ENCODE assay signal across 15 cellular contexts in the genomic region with DNA sequence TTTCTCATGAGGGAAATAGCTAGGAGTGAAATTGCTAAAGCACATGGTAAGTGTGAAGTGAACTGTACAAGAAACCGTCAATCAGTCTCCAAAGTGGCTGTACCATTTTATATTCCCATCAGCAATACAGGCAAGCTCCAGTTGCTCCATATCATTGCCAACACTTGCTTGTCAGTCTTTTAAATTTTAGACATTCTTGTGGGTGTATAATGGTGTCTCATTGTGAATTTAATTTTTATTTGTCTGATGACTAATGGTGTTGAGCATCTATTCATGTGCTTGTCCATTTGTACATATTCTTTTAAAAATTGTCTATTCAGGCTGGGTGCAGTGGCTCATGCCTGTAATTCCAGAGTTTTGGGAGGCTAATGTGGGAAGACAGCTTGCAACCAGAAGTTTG. TPM values are rescaled to one million over a fixed set of nuclear protein-coding genes. Genes with fewer than 3 reads are reported as not detected.
DNase-seq lines count a peak whose midpoint lies in the region; ATAC-seq and TF ChIP-seq lines count a peak whose summit lies in the region.
"Had no signal": no experiment of that assay in that cellular context is flagged by ENCODE, and none has a peak within 500 bp of the region (broad histone marks: within the 10 kb centered on the region; RNA-seq: fewer than 3 reads in every experiment).

No MANE protein-coding gene starts in this region.

- CTCF ChIA-PET in BJ (lab: Yijun Ruan, JAX) (interaction anchor here (0.7 to 1.5 kb wide), 3 partner anchors 18 to 343 kb away, joined by 3 to 4 read pairs (median 3); no protein-coding TSS in a partner anchor), PC-3 (lab: Charles Lee) (no interaction called here)

- intact Hi-C loops in PC-3 (cut with micrococcal nuclease), result loop anchor here (5.0 kb wide), 1 partner anchor 70 kb away; no protein-coding TSS in a partner anchor

- no peak for TF ChIP-seq CTCF in BJ (IDR thresholded peaks at IDR 0.05; ENCODE audit: insufficient read depth, low read depth, low read length)
- no peak for TF ChIP-seq CTCF in PC-3 (conservative IDR thresholded peaks at IDR 0.05; ENCODE audit: low read depth, low read length)
- no peak for TF ChIP-seq CTCF in fibroblast of mammary gland (conservative IDR thresholded peaks at IDR 0.05; ENCODE audit: control insufficient read depth, insufficient read depth, low read depth, low read length)
- TF ChIP-seq CTCF in retinal pigment epithelial cell (conservative IDR thresholded peaks at IDR 0.05; ENCODE audit: low read depth, low read length), result no peak
- TF ChIP-seq CTCF in coronary artery (IDR thresholded peaks at IDR 0.05), result no peak

- H3K4me2 ChIP-seq in PC-3 (ENCODE audit: low read length), result no peak overlapping the region
- H3K4me2 ChIP-seq: hepatocyte, PC-9 had no signal

- no peaks in the 10 kb centered on the region for H3K9me2 ChIP-seq in PC-3 (replicated peaks; ENCODE audit: low read length)

- no peaks in the 10 kb centered on the region for H4K20me1 ChIP-seq in PC-3 (ENCODE audit: low read length)

- ATAC-seq in PC-3, result peak; percentile 77
- no peak for ATAC-seq in GM18861 (IDR thresholded peaks at IDR 0.05; ENCODE audit: unreplicated experiment)

- H3K4me3 ChIP-seq in BJ (ENCODE audit: low read depth, low read length) (no peak overlapping the region), PC-3 (ENCODE audit: low read length) (no peak overlapping the region), fibroblast of mammary gland (ENCODE audit: control insufficient read depth, low read depth, low read length) (no peak overlapping the region), retinal pigment epithelial cell (ENCODE audit: low read length) (no peak overlapping the region), coronary artery (no peak overlapping the region)
- H3K4me3 ChIP-seq: hepatocyte, PC-9, stomach had no signal

- no peaks in the 10 kb centered on the region for H3K9me3 ChIP-seq in PC-3 (ENCODE audit: low read length)

- POLR2A ChIA-PET in BJ (lab: Charles Lee) (interaction anchor here (0.5 to 0.6 kb wide), 3 partner anchors 14 to 163 kb away, joined by 3 read pairs; no protein-coding TSS in a partner anchor), PC-3 (lab: Charles Lee; ENCODE audit: unreplicated experiment) (no interaction called here)

- peaks cover 24% of the 10 kb centered on the region for H3K4me1 ChIP-seq in PC-3 (ENCODE audit: insufficient read depth, low read length)
- H3K4me1 ChIP-seq: stomach had no signal

- H3K36me3 ChIP-seq in BJ (ENCODE audit: control insufficient read depth, insufficient read depth, low read length) (no peaks in the 10 kb centered on the region), PC-3 (ENCODE audit: low read depth, low read length) (no peaks in the 10 kb centered on the region)
- H3K36me3 ChIP-seq: stomach had no signal

- peak; percentile 91 for DNase-seq in BJ (ENCODE audit: low read depth)
- peak; percentile 82 for DNase-seq in PC-3
- peak; percentile 54 for DNase-seq in fibroblast of mammary gland (ENCODE audit: low read depth)
- DNase-seq in retinal pigment epithelial cell (ENCODE audit: low read depth), result peak; percentile 8
- DNase-seq in NCI-H2107 treated with DMSO at 0.1 percent for 48 hours (lab: John Stamatoyannopoulos, UW; ENCODE audit: unreplicated experiment), result no peak
- DNase-seq in activated CD4-positive, alpha-beta T cell treated with anti-CD3 and anti-CD28 coated beads for 48 hours, result no peak
- no peak for DNase-seq in coronary artery (ENCODE audit: low spot score)
- DNase-seq: activated CD4-positive, alpha-beta memory T cell treated with anti-CD3 and anti-CD28 coated beads, Interleukin-2, amount 10 ng/mL, durations not matched to agents 7 days and 5 days; left cardiac atrium; NCI-H1930; NCI-H526 treated with DMSO at 0.1 percent for 48 hours; PC-9; stomach had no signal

- H3K27me3 ChIP-seq in BJ (ENCODE audit: control insufficient read depth, insufficient read depth, low read length) (no peaks in the 10 kb centered on the region; the same call in 1 of the 2 replicates), PC-3 (ENCODE audit: low read length) (no peaks in the 10 kb centered on the region)
- H3K27me3 ChIP-seq: hepatocyte, stomach had no signal

- H3K9ac ChIP-seq in PC-3 (ENCODE audit: low read length), result no peak overlapping the region

- no peaks in the 10 kb centered on the region for H3F3A ChIP-seq in PC-3 (ENCODE audit: low read length, unreplicated experiment)

- BruUV-seq in PC-3 (replicated peaks; lab: Mats Ljungman, UMichigan), result no TSS peak

- H3K79me2 ChIP-seq in PC-3 (ENCODE audit: low read length), result no peaks in the 10 kb centered on the region
- H3K79me2 ChIP-seq: hepatocyte had no signal

- peak overlapping the region; percentile 24 for H3K27ac ChIP-seq in PC-3 (ENCODE audit: low read length)
- no peak overlapping the region for H3K27ac ChIP-seq in coronary artery
- H3K27ac ChIP-seq: hepatocyte, PC-9, stomach had no signal

- no peak overlapping the region for H2AFZ ChIP-seq in PC-3 (ENCODE audit: low read length)
- H2AFZ ChIP-seq: hepatocyte, PC-9 had no signal

RNA-seq across cellular contexts. Expression of gene SMCO4, which starts 34.1 kb away (rescaled TPM):
- polyA plus RNA-seq in BJ (2011; rRNA removed), result 11.9 and 12.8 TPM in 2 replicates
- 6.4 and 6.7 TPM in 2 replicates for polyA minus RNA-seq in BJ (2011; rRNA and poly(A)+ RNA removed)
- total RNA-seq in PC-3 (2014; rRNA removed), result 23.0 and 34.2 TPM in 2 replicates

Comparison
In these comparisons a context has a peak if more than half of its experiments do, and no peak if none do; other contexts are left out.
1. DNase-seq: peak in BJ (single experiment), PC-3 (single experiment), fibroblast of mammary gland (single experiment) and retinal pigment epithelial cell (single experiment); none in NCI-H2107 treated with DMSO at 0.1 percent for 48 hours (single experiment), activated CD4-positive, alpha-beta T cell treated with anti-CD3 and anti-CD28 coated beads for 48 hours (single experiment) and coronary artery (single experiment).